32 cellular contexts compared by ENCODE assay signal in genomic region chr5:59738039-59738438, GRCh38.
"Had no signal": no experiment of that assay in that cellular context is flagged by ENCODE, and none has a peak within 500 bp of the region (broad histone marks: within the 10 kb centered on the region; RNA-seq: fewer than 3 reads in every experiment).

No MANE protein-coding gene starts in this region.

- H3K4me3 ChIP-seq: adrenal gland, ascending aorta, body of pancreas, breast epithelium, cardiac muscle cell had no signal

- H3K36me3 ChIP-seq: adrenal gland, ascending aorta, brain microvascular endothelial cell, breast epithelium, cardiac muscle cell had no signal

- ATAC-seq: activated naive CD4-positive, alpha-beta T cell treated with anti-CD3 and anti-CD28 coated beads, Interleukin-2, amount 50 U/mL, for 72 hours; activated naive CD8-positive, alpha-beta T cell treated with anti-CD3 and anti-CD28 coated beads, Interleukin-2, amount 50 U/mL, for 24 hours; activated T-cell treated with anti-CD3 and anti-CD28 coated beads, Interleukin-2, amount 50 U/mL, for 4 hours; activated T-cell treated with anti-CD3 and anti-CD28 coated beads, Interleukin-2, amount 50 U/mL, for 72 hours; activated T-helper 17 cell treated with anti-CD3 and anti-CD28 coated beads, Interleukin-2, amount 50 U/mL, for 72 hours; body of pancreas had no signal

- H3K27ac ChIP-seq: adrenal gland, ascending aorta, body of pancreas, brain microvascular endothelial cell, breast epithelium, cardiac muscle cell had no signal

- H3K27me3 ChIP-seq: adrenal gland, ascending aorta, body of pancreas, brain microvascular endothelial cell, breast epithelium, cardiac muscle cell had no signal

- DNase-seq: activated effector memory CD4-positive, alpha-beta T cell treated with anti-CD3 and anti-CD28 coated beads, Interleukin-2, amount 50 U/mL, for 16 hours; activated effector memory CD4-positive, alpha-beta T cell treated with Interleukin-2 at 50 U/mL for 16 hours; activated gamma-delta T cell; activated gamma-delta T cell treated with Interleukin-2 at 50 U/mL for 16 hours; activated naive CD4-positive, alpha-beta T cell; activated naive CD4-positive, alpha-beta T cell treated with anti-CD3 and anti-CD28 coated beads for 36 hours; activated naive CD4-positive, alpha-beta T cell treated with anti-CD3 and anti-CD28 coated beads, Interleukin-2, amount 10 ng/mL, durations not matched to agents 7 days and 5 days; activated naive CD4-positive, alpha-beta T cell treated with anti-CD3 and anti-CD28 coated beads, Interleukin-2, amount 50 U/mL, for 16 hours; activated naive CD4-positive, alpha-beta T cell treated with Interleukin-2 at 50 U/mL for 16 hours; activated naive CD8-positive, alpha-beta T cell treated with anti-CD3 and anti-CD28 coated beads for 36 hours; activated naive CD8-positive, alpha-beta T cell treated with anti-CD3 and anti-CD28 coated beads, Interleukin-2, amount 10 ng/mL, durations not matched to agents 7 days and 5 days; activated naive CD8-positive, alpha-beta T cell treated with anti-CD3 and anti-CD28 coated beads, Interleukin-2, amount 50 U/mL, for 24 hours; activated T-cell treated with anti-CD3 and anti-CD28 coated beads, Interleukin-2, amount 50 U/mL, for 1 hour; activated T-cell treated with anti-CD3 and anti-CD28 coated beads, Interleukin-2, amount 50 U/mL, for 24 hours; activated T-cell treated with anti-CD3 and anti-CD28 coated beads, Interleukin-2, amount 50 U/mL, for 4 hours; activated T-cell treated with anti-CD3 and anti-CD28 coated beads, Interleukin-2, amount 50 U/mL, for 48 hours; activated T-cell treated with anti-CD3 and anti-CD28 coated beads, Interleukin-2, amount 50 U/mL, for 72 hours; adrenal gland; amniotic stem cell; amygdala; anterior cingulate cortex; aorta; body of pancreas; brain microvascular endothelial cell; caudate nucleus; central memory CD4-positive, alpha-beta T cell; cerebellar nuclear complex had no signal

- H3K4me1 ChIP-seq: adrenal gland, ascending aorta, body of pancreas, breast epithelium had no signal

- H3K9me3 ChIP-seq: adrenal gland, ascending aorta, body of pancreas, breast epithelium had no signal
